In genomic region chr7:46089281-46089680, GRCh38 we compare ENCODE assay signal across 15 cellular contexts.
"Had no signal": no experiment of that assay in that cellular context is flagged by ENCODE, and none has a peak within 500 bp of the region (broad histone marks: within the 10 kb centered on the region; RNA-seq: fewer than 3 reads in every experiment).

No MANE protein-coding gene starts in this region.

- H3K27ac ChIP-seq: epithelial cell of prostate had no signal

- H3K4me3 ChIP-seq: lung had no signal

- DNase-seq: activated CD4-positive, alpha-beta T cell treated with anti-CD3 and anti-CD28 coated beads, Interleukin-2, amount 50 U/mL, for 1 hour; activated CD4-positive, CD25-positive, alpha-beta regulatory T cell; caudate nucleus; effector memory CD8-positive, alpha-beta T cell; head of caudate nucleus; left colon; midbrain; nucleus accumbens; right cardiac atrium; stimulated activated CD4-positive, alpha-beta T cell treated with anti-CD3 and anti-CD28 coated beads, Interleukin-2, amount 100 ng/mL, for 24 hours; stimulated activated naive CD4-positive, alpha-beta T cell; T-helper 17 cell; trophoblast cell had no signal

- ATAC-seq: effector memory CD8-positive, alpha-beta T cell; left colon; right cardiac atrium; T-helper 17 cell had no signal
